8 cellular contexts compared by ENCODE assay signal in genomic region chr10:43137701-43137970, GRCh38. TPM values are rescaled to one million over a fixed set of nuclear protein-coding genes. Genes with fewer than 3 reads are reported as not detected.
DNase-seq lines count a peak whose midpoint lies in the region; ATAC-seq and TF ChIP-seq lines count a peak whose summit lies in the region.

No MANE protein-coding gene starts in this region.

- intact Hi-C loops in HCT116 (cut with micrococcal nuclease) (no loop called here), adrenal gland (cut with DNase I) (loop anchor here in 1 of 2 donors (10.0 kb wide), 1 partner anchor 87 kb away; no protein-coding TSS in a partner anchor), left cardiac atrium (cut with DNase I) (no loop called here), ovary (cut with DNase I) (no loop called here)

- H3K36me3 ChIP-seq in HCT116 (ENCODE audit: control insufficient read depth in 1 of 2, insufficient read depth in 2 of 2, low read length in 2 of 2), result no peaks in the 10 kb centered on the region
- no peaks in the 10 kb centered on the region for H3K36me3 ChIP-seq in adrenal gland (replicated peaks in 1 of 2)
- H3K36me3 ChIP-seq in ovary, result no peaks in the 10 kb centered on the region

- H3K4me3 ChIP-seq in HCT116 (replicated peaks in 1 of 2; ENCODE audit: low read depth in 1 of 2, low read length in 2 of 2) (peak overlapping the region; percentile 69 to 96), adrenal gland (peak overlapping the region; percentile 37 to 83 (median 64)), ovary (peak overlapping the region; percentile 94)

- ATAC-seq in HCT116 (peak; percentile 52), left cardiac atrium (peak; percentile 75 to 82)

- no peak for TF ChIP-seq EP300 in ovary (IDR thresholded peaks at IDR 0.05)

- WGBS in adrenal gland, 4 donors, result 0 to 1% (median 0%) methylated on average over 13 to 28 of the region's 28 CpGs
- WGBS in ovary, 3 donors, result 0% methylated on average over 28 of the region's 28 CpGs

- CTCF ChIA-PET in HCT116 (lab: Charles Lee), result no interaction called here

- peak overlapping the region; percentile 70 for H3K9ac ChIP-seq in HCT116 (ENCODE audit: low read length)

- no peak for TF ChIP-seq RAD21 in HCT116 (IDR thresholded peaks at IDR 0.05; ENCODE audit: low read depth)

- H4K20me1 ChIP-seq in HCT116 (ENCODE audit: insufficient read depth), result no peaks in the 10 kb centered on the region

- H3K4me2 ChIP-seq in HCT116 (ENCODE audit: low read length), result peak overlapping the region; percentile 94

- peaks cover 33% of the 10 kb centered on the region for H3K79me2 ChIP-seq in HCT116 (ENCODE audit: insufficient read depth, low read length)

- H3K27ac ChIP-seq in HCT116 (ENCODE audit: low read depth, low read length) (peak overlapping the region; percentile 89), adrenal gland (peak overlapping the region; percentile 37 to 99 (median 95)), ovary (peak overlapping the region; percentile 96 to 97)

- H3K9me3 ChIP-seq in HCT116 (ENCODE audit: control insufficient read depth in 1 of 2, insufficient read depth in 1 of 2, low read depth in 1 of 2, low read length in 2 of 2), result no peaks in the 10 kb centered on the region
- no peaks in the 10 kb centered on the region for H3K9me3 ChIP-seq in adrenal gland (replicated peaks in 1 of 3)
- no peaks in the 10 kb centered on the region for H3K9me3 ChIP-seq in ovary

- DNase-seq in G401 (ENCODE audit: low spot score) (peak; percentile 65), HCT116 (ENCODE audit: low read depth, low spot score) (no peak), NCI-H2227 treated with DMSO at 0.1 percent for 48 hours (lab: John Stamatoyannopoulos, UW) (peak; percentile 57), adrenal gland (peak; percentile 38 to 75 (median 61)), left cardiac atrium (peak; percentile 60), ovary (peak; percentile 62 to 81 (median 75)), MV-4-11 (lab: John Stamatoyannopoulos, UW) (no peak), cortex of kidney (lab: John Stamatoyannopoulos, UW) (no peak)

- RAD21 ChIA-PET in HCT116 (lab: Charles Lee; ENCODE audit: low non-redundant PET in 1 of 2, low total read pairs in 2 of 2, uncharacterized antibody in 2 of 2, unreplicated experiment in 2 of 2), result interaction anchor here in 1 of 2 experiments (0.9 kb wide), 1 partner anchor 273 kb away, joined by 3 read pairs; no protein-coding TSS in a partner anchor

- H3K27me3 ChIP-seq in HCT116 (ENCODE audit: insufficient read depth, low read length) (no peaks in the 10 kb centered on the region), adrenal gland (no peaks in the 10 kb centered on the region), ovary (no peaks in the 10 kb centered on the region)

- no peak for TF ChIP-seq CTCF in HCT116 (IDR thresholded peaks at IDR 0.05 in 2 of 3, conservative IDR thresholded peaks at IDR 0.05 in 1 of 3; ENCODE audit: borderline replicate concordance in 1 of 3, insufficient read depth in 1 of 3, low read depth in 2 of 3, low read length in 2 of 3)
- TF ChIP-seq CTCF in adrenal gland (IDR thresholded peaks at IDR 0.05), result no peak
- no peak for TF ChIP-seq CTCF in ovary (IDR thresholded peaks at IDR 0.05)

- BruUV-seq in HCT116 (replicated peaks; lab: Mats Ljungman, UMichigan), result no TSS peak

- H3K4me1 ChIP-seq in HCT116 (ENCODE audit: control insufficient read depth in 1 of 2, insufficient read depth in 2 of 2, low read length in 2 of 2), result peaks cover 3 to 16% of the 10 kb centered on the region in 2 experiments; a peak in 3 of 4 replicates
- peaks cover 6 to 24% of the 10 kb centered on the region in 2 donors for H3K4me1 ChIP-seq in adrenal gland (replicated peaks in 1 of 2)
- peaks cover 4% of the 10 kb centered on the region for H3K4me1 ChIP-seq in ovary (ENCODE audit: insufficient read depth)

- TF ChIP-seq POLR2A in HCT116 (IDR thresholded peaks at IDR 0.05; ENCODE audit: borderline replicate concordance, extremely low read depth, insufficient read depth, insufficient read length) (no peak), adrenal gland (IDR thresholded peaks at IDR 0.05) (no peak), ovary (IDR thresholded peaks at IDR 0.05) (no peak)

- POLR2A ChIA-PET in HCT116 (lab: Charles Lee), result interaction anchor here (1.1 kb wide), 1 partner anchor 9 kb away, joined by 3 read pairs; no protein-coding TSS in a partner anchor

- no peaks in the 10 kb centered on the region for H3K9me2 ChIP-seq in HCT116 (ENCODE audit: insufficient read depth)

- in situ Hi-C loops in G401 (cut with HindIII; ENCODE audit: low sequenced_read_pairs), result no loop called here

- H2AFZ ChIP-seq in HCT116 (ENCODE audit: low read depth, low read length, poor library complexity, severe bottlenecking), result peak overlapping the region; percentile 36

TF ChIP-seq in HCT116, 20 proteins besides CTCF, POLR2A, EP300 and RAD21:
- TF ChIP-seq CEBPB (IDR thresholded peaks at IDR 0.05; ENCODE audit: low read depth) (no peak), SIN3A (IDR thresholded peaks at IDR 0.05; ENCODE audit: low read depth) (no peak), REST (IDR thresholded peaks at IDR 0.05; ENCODE audit: low read depth) (no peak), CBX3 (IDR thresholded peaks at IDR 0.05; ENCODE audit: low read depth) (no peak)

RNA-seq across cellular contexts. Expression of gene CSGALNACT2, which starts 0.6 kb away (rescaled TPM):
- total RNA-seq in G401 (2014; rRNA removed; shearing (Covaris generic)), result 4.3 and 9.2 TPM in 2 replicates
- total RNA-seq in HCT116 (2021; ENCODE audit: unreplicated experiment) (9.9 TPM), adrenal gland (10 to 100 TPM in 7 of 8 donors, 1 to 10 TPM in 1; 7.9 to 19.4 (median 13.5) TPM), left cardiac atrium (10 to 100 TPM; 12.0 to 17.0 TPM), ovary (10 to 100 TPM; 17.0 to 27.2 (median 22.3) TPM)
- polyA plus RNA-seq in HCT116 (2012), result 3.7 and 5.1 TPM in 2 replicates
- polyA plus RNA-seq in adrenal gland (10 to 100 TPM in 1 of 3 donors, 1 to 10 TPM in 2; 5.8 to 15.3 (median 6.5) TPM), ovary (10 to 100 TPM; 14.8 to 21.8 TPM)

Comparison
In these comparisons a context has a peak if more than half of its experiments do, and no peak if none do; other contexts are left out.
1. DNase-seq: peak in G401 (single experiment), NCI-H2227 treated with DMSO at 0.1 percent for 48 hours (single experiment), adrenal gland (7 of 7), left cardiac atrium (single experiment) and ovary (5 of 5); none in HCT116 (single experiment), MV-4-11 (single experiment) and cortex of kidney (single experiment).
2. Peak in every context shown above with its lines, with median percentiles within 50 percentile points of each other: H3K27ac ChIP-seq and H3K4me3 ChIP-seq.